Comparison of ENCODE assay signal across 8 cellular contexts in genomic region chr3:28326458-28326926, GRCh38. TPM values are rescaled to one million over a fixed set of nuclear protein-coding genes. Genes with fewer than 3 reads are reported as not detected.
A peak's percentile ranks its signal among the peaks of the same experiment; 100 is the strongest.
DNase-seq lines count a peak whose midpoint lies in the region; ATAC-seq lines count a peak whose summit lies in the region.

No MANE protein-coding gene starts in this region.

- no peaks in the 10 kb centered on the region for H3K9me3 Mint-ChIP-seq in T-cell
- H3K9me3 Mint-ChIP-seq in natural killer cell treated with Interleukin-12 subunit alpha and Interleukin-12 subunit beta and Interleukin-15 and Interleukin-18, amount 100 ng/mL, for 72 hours: no peaks in the 10 kb centered on the region

- CTCF ChIA-PET in T-cell (lab: Charles Lee): interaction anchor here (0.6 to 6.3 kb wide), 30 partner anchors 8 to 1874 kb away, joined by 3 to 207 read pairs (median 6); partner anchors contain the start of genes EOMES (in 2 of the 2), AZI2 (in 1 of the 2) and ZCWPW2 (in 1 of the 2)

- in situ Hi-C loops in G401 (cut with HindIII; ENCODE audit: low sequenced_read_pairs): no loop called here

- peak overlapping the region; percentile 53 to 68 for H3K27ac Mint-ChIP-seq in T-cell
- peak overlapping the region; percentile 86 to 88 for H3K27ac Mint-ChIP-seq in natural killer cell treated with Interleukin-12 subunit alpha and Interleukin-12 subunit beta and Interleukin-15 and Interleukin-18, amount 100 ng/mL, for 72 hours

- peak in 23 of 34 experiments; percentile 0 to 40 (median 16) for DNase-seq in T-cell
- DNase-seq in natural killer cell treated with Interleukin-12 subunit alpha and Interleukin-12 subunit beta and Interleukin-15 and Interleukin-18, amount 100 ng/mL, for 72 hours (ENCODE audit: low spot score): peak; percentile 77
- DNase-seq in SIG-M5 (lab: John Stamatoyannopoulos, UW): no peak
- no peak for DNase-seq in germinal center (ENCODE audit: low spot score)
- no peak for DNase-seq in T1000 (lab: John Stamatoyannopoulos, UW)
- no peak for DNase-seq in G401 (ENCODE audit: low spot score)

- H3K27me3 Mint-ChIP-seq in T-cell: no peaks in the 10 kb centered on the region
- H3K27me3 Mint-ChIP-seq in natural killer cell treated with Interleukin-12 subunit alpha and Interleukin-12 subunit beta and Interleukin-15 and Interleukin-18, amount 100 ng/mL, for 72 hours: no peaks in the 10 kb centered on the region

- no peak overlapping the region for H3K4me3 Mint-ChIP-seq in T-cell
- peak overlapping the region; percentile 63 for H3K4me3 Mint-ChIP-seq in natural killer cell treated with Interleukin-12 subunit alpha and Interleukin-12 subunit beta and Interleukin-15 and Interleukin-18, amount 100 ng/mL, for 72 hours

- H3K36me3 Mint-ChIP-seq in T-cell: peaks cover 19% of the 10 kb centered on the region
- peaks cover 16% of the 10 kb centered on the region for H3K36me3 Mint-ChIP-seq in natural killer cell treated with Interleukin-12 subunit alpha and Interleukin-12 subunit beta and Interleukin-15 and Interleukin-18, amount 100 ng/mL, for 72 hours

- POLR2A ChIA-PET in T-cell (lab: Charles Lee): interaction anchor here (0.6 to 1.6 kb wide), 11 partner anchors 11 to 1027 kb away, joined by 3 to 12 read pairs (median 5); partner anchors contain the start of genes AZI2 (in 1 of the 2) and ZCWPW2 (in 1 of the 2)

- H3K4me1 Mint-ChIP-seq in T-cell: peaks cover 0 to 31% (median 24%) of the 10 kb centered on the region in 3 donors
- peaks cover 22 to 56% of the 10 kb centered on the region in 2 donors for H3K4me1 Mint-ChIP-seq in natural killer cell treated with Interleukin-12 subunit alpha and Interleukin-12 subunit beta and Interleukin-15 and Interleukin-18, amount 100 ng/mL, for 72 hours (ENCODE audit: low read depth in 2 of 2)

- ATAC-seq in GM19043 (IDR thresholded peaks at IDR 0.05; ENCODE audit: low read depth, unreplicated experiment) (peak; percentile 73), HG02852 (IDR thresholded peaks at IDR 0.05; ENCODE audit: unreplicated experiment) (peak; percentile 77), T-cell (replicated peaks in 1 of 4) (peak; percentile 66 to 86 (median 80))
- peak; percentile 97 for ATAC-seq in natural killer cell treated with Interleukin-12 subunit alpha and Interleukin-12 subunit beta and Interleukin-15 and Interleukin-18, amount 100 ng/mL, for 72 hours

RNA-seq across cellular contexts. Expression of gene ZCWPW2, which starts 22.0 kb away (rescaled TPM):
- under 1 TPM in 4 of 5 donors, not detected in 1; 0.23 to 0.79 (median 0.50) TPM for total RNA-seq in T-cell
- under 1 TPM in 1 of 2 donors, not detected in 1; 0.24 TPM for total RNA-seq in natural killer cell treated with Interleukin-12 subunit alpha and Interleukin-12 subunit beta and Interleukin-15 and Interleukin-18, amount 100 ng/mL, for 72 hours
- total RNA-seq in G401 (2014; rRNA removed; shearing (Covaris generic)): 0.55 and 3.8 TPM in 2 replicates

RNA-seq across cellular contexts. Expression of gene AZI2, which starts 22.1 kb away (rescaled TPM):
- 10 to 100 TPM; 29.5 to 38.6 (median 30.6) TPM for total RNA-seq in T-cell
- 10 to 100 TPM; 50.1 to 71.3 TPM for total RNA-seq in natural killer cell treated with Interleukin-12 subunit alpha and Interleukin-12 subunit beta and Interleukin-15 and Interleukin-18, amount 100 ng/mL, for 72 hours
- 69.6 and 73.8 TPM in 2 replicates for total RNA-seq in G401 (2014; rRNA removed; shearing (Covaris generic))

Comparison
In these comparisons a context has a peak if more than half of its experiments do, and no peak if none do; other contexts are left out.
1. DNase-seq: peak in T-cell (23 of 34) and natural killer cell treated with Interleukin-12 subunit alpha and Interleukin-12 subunit beta and Interleukin-15 and Interleukin-18, amount 100 ng/mL, for 72 hours (single experiment); none in SIG-M5 (single experiment), germinal center (single experiment), T1000 (single experiment) and G401 (single experiment).
2. Peak in every context shown above with its lines, with median percentiles within 50 percentile points of each other: ATAC-seq.